17 cellular contexts compared by ENCODE assay signal in genomic region chr15:51732661-51733060, GRCh38. TPM values are rescaled to one million over a fixed set of nuclear protein-coding genes. Genes with fewer than 3 reads are reported as not detected.
DNase-seq lines count a peak whose midpoint lies in the region; ATAC-seq and TF ChIP-seq lines count a peak whose summit lies in the region.
"Had no signal": no experiment of that assay in that cellular context is flagged by ENCODE, and none has a peak within 500 bp of the region (broad histone marks: within the 10 kb centered on the region; RNA-seq: fewer than 3 reads in every experiment).

No MANE protein-coding gene starts in this region.

- H3K14ac ChIP-seq in mesenchymal stem cell (ENCODE audit: low read length in 2 of 2), result peak overlapping the region in 1 of 2 experiments; percentile 64

- H3K4me2 ChIP-seq in mesenchymal stem cell (ENCODE audit: low read length, poor library complexity, severe bottlenecking), result no peak overlapping the region

- no peaks in the 10 kb centered on the region for H3K79me1 ChIP-seq in mesenchymal stem cell (replicated peaks; ENCODE audit: low read length, poor library complexity, severe bottlenecking)

- no peak overlapping the region for H2AK5ac ChIP-seq in mesenchymal stem cell (ENCODE audit: low read length, severe bottlenecking)

- H3K4me1 ChIP-seq in right atrium auricular region, result peaks cover 0 to 34% of the 10 kb centered on the region in 2 donors
- H3K4me1 ChIP-seq in mesenchymal stem cell (ENCODE audit: control insufficient read depth, insufficient read depth, low read depth, low read length), result peaks cover 11% of the 10 kb centered on the region
- H3K4me1 ChIP-seq in vagina, result peaks cover 29% of the 10 kb centered on the region

- ATAC-seq in Right ventricle myocardium superior (ENCODE audit: poor library complexity), result no peak

- H3K9me3 Mint-ChIP-seq in activated T-helper 1 cell treated with anti-CD3 and anti-CD28 coated beads, Interleukin-12 subunit alpha, Interleukin-12 subunit beta, Interleukin-2, Interleukin-4 antibody, amounts not matched to agents 30 ng/mL and 10 ng/mL and 1 ng/mL, durations not matched to agents 14 hours and 24 hours and 36 hours, result no peaks in the 10 kb centered on the region

- H2BK5ac ChIP-seq in mesenchymal stem cell (ENCODE audit: low read depth, low read length, poor library complexity, severe bottlenecking), result no peak overlapping the region

- no peaks in the 10 kb centered on the region for H3K36me3 ChIP-seq in right atrium auricular region
- peaks cover 0 to 2% of the 10 kb centered on the region in 2 experiments for H3K36me3 ChIP-seq in mesenchymal stem cell (ENCODE audit: control insufficient read depth in 1 of 2, insufficient read depth in 2 of 2, low read depth in 1 of 2, low read length in 2 of 2)
- H3K36me3 ChIP-seq in vagina, result no peaks in the 10 kb centered on the region
- H3K36me3 ChIP-seq: thyroid gland had no signal

- peak overlapping the region in 1 of 2 experiments; percentile 34 for H3K18ac ChIP-seq in mesenchymal stem cell (ENCODE audit: low read depth in 1 of 2, low read length in 2 of 2)

- no peak overlapping the region for H3K23ac ChIP-seq in mesenchymal stem cell (ENCODE audit: low read length in 2 of 2)

- H2BK15ac ChIP-seq in mesenchymal stem cell (ENCODE audit: low read depth, poor library complexity, severe bottlenecking), result peak overlapping the region; percentile 86

- peak overlapping the region; percentile 59 for H4K91ac ChIP-seq in mesenchymal stem cell (ENCODE audit: low read length)

- H3K27ac ChIP-seq in right atrium auricular region (peak overlapping the region; percentile 57 to 70), mesenchymal stem cell (ENCODE audit: low read length, poor library complexity, severe bottlenecking) (no peak overlapping the region), vagina (peak overlapping the region; percentile 79)
- H3K27ac ChIP-seq: GM23248 had no signal

- no peak overlapping the region for H2BK120ac ChIP-seq in mesenchymal stem cell (ENCODE audit: low read depth, low read length)

- H3K4ac ChIP-seq in mesenchymal stem cell (ENCODE audit: low read depth in 1 of 2, low read length in 2 of 2), result peak overlapping the region in 1 of 2 experiments; percentile 49

- H3K36me3 Mint-ChIP-seq in activated T-helper 1 cell treated with anti-CD3 and anti-CD28 coated beads, Interleukin-12 subunit alpha, Interleukin-12 subunit beta, Interleukin-2, Interleukin-4 antibody, amounts not matched to agents 30 ng/mL and 10 ng/mL and 1 ng/mL, durations not matched to agents 14 hours and 24 hours and 36 hours (ENCODE audit: low read depth), result peaks cover 31% of the 10 kb centered on the region

- H3K4me3 Mint-ChIP-seq in activated T-helper 1 cell treated with anti-CD3 and anti-CD28 coated beads, Interleukin-12 subunit alpha, Interleukin-12 subunit beta, Interleukin-2, Interleukin-4 antibody, amounts not matched to agents 30 ng/mL and 10 ng/mL and 1 ng/mL, durations not matched to agents 14 hours and 24 hours and 36 hours, result peak overlapping the region; percentile 34

- 95% methylated on average over 2 of the region's 2 CpGs for WGBS in mesenchymal stem cell

- H2AFZ ChIP-seq in mesenchymal stem cell (ENCODE audit: low read depth, low read length), result no peak overlapping the region

- DNase-seq in right atrium auricular region (ENCODE audit: low spot score), result no peak
- DNase-seq in Right ventricle myocardium superior, result no peak
- no peak for DNase-seq in activated T-helper 1 cell treated with anti-CD3 and anti-CD28 coated beads, Interleukin-12 subunit alpha, Interleukin-12 subunit beta, Interleukin-2, Interleukin-4 antibody, amounts not matched to agents 30 ng/mL and 10 ng/mL and 1 ng/mL, durations not matched to agents 14 hours and 24 hours and 36 hours (ENCODE audit: low spot score)
- no peak for DNase-seq in mesenchymal stem cell
- DNase-seq in vagina (ENCODE audit: extremely low spot score in 2 of 2), result no peak
- DNase-seq in GM03348 (ENCODE audit: low spot score), result no peak
- no peak for DNase-seq in erythroblast (lab: John Stamatoyannopoulos, UW)
- no peak for DNase-seq in activated gamma-delta T cell treated with Interleukin-2 at 50 U/mL for 16 hours
- DNase-seq: activated CD8-positive, alpha-beta memory T cell treated with anti-CD3 and anti-CD28 coated beads, Interleukin-2, amount 50 U/mL, for 4 hours; GM23248; NCI-H187; stimulated activated CD4-positive, alpha-beta T cell treated with anti-CD3 and anti-CD28 coated beads, Interleukin-4, amount 100 ng/mL, for 24 hours; SW 1271; thyroid gland had no signal

- H3K9ac ChIP-seq in mesenchymal stem cell (ENCODE audit: low read length), result no peak overlapping the region

- H3K27me3 ChIP-seq in right atrium auricular region, result no peaks in the 10 kb centered on the region
- H3K27me3 ChIP-seq in mesenchymal stem cell (ENCODE audit: control insufficient read depth in 1 of 2, insufficient read depth in 1 of 2, low read length in 2 of 2), result peaks cover 0 to 13% of the 10 kb centered on the region in 2 experiments
- no peaks in the 10 kb centered on the region for H3K27me3 ChIP-seq in vagina
- H3K27me3 ChIP-seq: thyroid gland had no signal

- H3K9me3 ChIP-seq in right atrium auricular region (no peaks in the 10 kb centered on the region), mesenchymal stem cell (ENCODE audit: control insufficient read depth, low read length) (no peaks in the 10 kb centered on the region), vagina (no peaks in the 10 kb centered on the region)
- H3K9me3 ChIP-seq: thyroid gland had no signal

- TF ChIP-seq CTCF in right atrium auricular region (IDR thresholded peaks at IDR 0.05) (no peak), vagina (IDR thresholded peaks at IDR 0.05) (no peak)

- peaks cover 2% of the 10 kb centered on the region for H3K27me3 Mint-ChIP-seq in activated T-helper 1 cell treated with anti-CD3 and anti-CD28 coated beads, Interleukin-12 subunit alpha, Interleukin-12 subunit beta, Interleukin-2, Interleukin-4 antibody, amounts not matched to agents 30 ng/mL and 10 ng/mL and 1 ng/mL, durations not matched to agents 14 hours and 24 hours and 36 hours (ENCODE audit: insufficient read depth)

- H3K4me3 ChIP-seq in right atrium auricular region (no peak overlapping the region), mesenchymal stem cell (ENCODE audit: insufficient read depth in 1 of 2, low read depth in 1 of 2, low read length in 2 of 2) (no peak overlapping the region), vagina (no peak overlapping the region)
- H3K4me3 ChIP-seq: GM23248, thyroid gland had no signal

- intact Hi-C loops in Right ventricle myocardium superior (cut with DNase I), result no loop called here
- intact Hi-C loops in activated T-helper 1 cell treated with anti-CD3 and anti-CD28 coated beads, Interleukin-12 subunit alpha, Interleukin-12 subunit beta, Interleukin-2, Interleukin-4 antibody, amounts not matched to agents 30 ng/mL and 10 ng/mL and 1 ng/mL, durations not matched to agents 14 hours and 24 hours and 36 hours (cut with micrococcal nuclease), result loop anchor here (10.0 kb wide), 2 partner anchors 828 to 968 kb away; partner anchors contain the start of genes AP4E1 and SPPL2A
- intact Hi-C loops in vagina (cut with DNase I), result no loop called here

- peak overlapping the region; percentile 48 for H4K8ac ChIP-seq in mesenchymal stem cell (ENCODE audit: low read length)

- peaks cover 60% of the 10 kb centered on the region for H3K4me1 Mint-ChIP-seq in activated T-helper 1 cell treated with anti-CD3 and anti-CD28 coated beads, Interleukin-12 subunit alpha, Interleukin-12 subunit beta, Interleukin-2, Interleukin-4 antibody, amounts not matched to agents 30 ng/mL and 10 ng/mL and 1 ng/mL, durations not matched to agents 14 hours and 24 hours and 36 hours (ENCODE audit: low read depth)

- TF ChIP-seq POLR2A in vagina (IDR thresholded peaks at IDR 0.05) (no peak), erythroblast (IDR thresholded peaks at IDR 0.05; ENCODE audit: low read length) (no peak)

- peak overlapping the region; percentile 37 to 82 for H2BK12ac ChIP-seq in mesenchymal stem cell (ENCODE audit: low read length in 2 of 2)

- H3K27ac Mint-ChIP-seq in activated T-helper 1 cell treated with anti-CD3 and anti-CD28 coated beads, Interleukin-12 subunit alpha, Interleukin-12 subunit beta, Interleukin-2, Interleukin-4 antibody, amounts not matched to agents 30 ng/mL and 10 ng/mL and 1 ng/mL, durations not matched to agents 14 hours and 24 hours and 36 hours, result peak overlapping the region; percentile 37

RNA-seq across cellular contexts. Expression of gene LYSMD2, which starts 4.8 kb away (rescaled TPM):
- total RNA-seq in right atrium auricular region (1 to 10 TPM; 7.6 to 8.5 TPM), Right ventricle myocardium superior (4.3 TPM), vagina (16.9 TPM)
- 16.0 and 16.5 TPM in 2 replicates for total RNA-seq in activated T-helper 1 cell treated with anti-CD3 and anti-CD28 coated beads, Interleukin-12 subunit alpha, Interleukin-12 subunit beta, Interleukin-2, Interleukin-4 antibody, amounts not matched to agents 30 ng/mL and 10 ng/mL and 1 ng/mL, durations not matched to agents 14 hours and 24 hours and 36 hours
- 6.6 TPM for polyA plus RNA-seq in mesenchymal stem cell (2013, experiment 1 of 2)
- 8.1 TPM for polyA plus RNA-seq in mesenchymal stem cell (2013, experiment 2 of 2)

RNA-seq across cellular contexts. Expression of gene TMOD2, which starts 18.7 kb away (rescaled TPM):
- total RNA-seq in right atrium auricular region (1 to 10 TPM; 5.4 to 7.0 TPM), Right ventricle myocardium superior (7.3 TPM), vagina (18.4 TPM)
- 4.1 and 4.5 TPM in 2 replicates for total RNA-seq in activated T-helper 1 cell treated with anti-CD3 and anti-CD28 coated beads, Interleukin-12 subunit alpha, Interleukin-12 subunit beta, Interleukin-2, Interleukin-4 antibody, amounts not matched to agents 30 ng/mL and 10 ng/mL and 1 ng/mL, durations not matched to agents 14 hours and 24 hours and 36 hours
- polyA plus RNA-seq in mesenchymal stem cell (2013, experiment 1 of 2), result 5.9 TPM
- polyA plus RNA-seq in mesenchymal stem cell (2013, experiment 2 of 2), result 5.9 TPM

RNA-seq across cellular contexts. Expression of gene SCG3, which starts 51.4 kb away (rescaled TPM):
- total RNA-seq in right atrium auricular region, result not detected
- not detected for total RNA-seq in Right ventricle myocardium superior
- total RNA-seq in activated T-helper 1 cell treated with anti-CD3 and anti-CD28 coated beads, Interleukin-12 subunit alpha, Interleukin-12 subunit beta, Interleukin-2, Interleukin-4 antibody, amounts not matched to agents 30 ng/mL and 10 ng/mL and 1 ng/mL, durations not matched to agents 14 hours and 24 hours and 36 hours, result not detected in 2 replicates
- polyA plus RNA-seq in mesenchymal stem cell (2013, experiment 1 of 2), result 0.01 TPM
- polyA plus RNA-seq in mesenchymal stem cell (2013, experiment 2 of 2), result 0.03 TPM
- total RNA-seq in vagina, result 1.5 TPM
- total RNA-seq: GM23248, HT1080, osteocyte had no signal
- polyA plus RNA-seq: GM23248, keratinocyte had no signal
